11 cellular contexts compared by ENCODE assay signal in the genomic region with DNA sequence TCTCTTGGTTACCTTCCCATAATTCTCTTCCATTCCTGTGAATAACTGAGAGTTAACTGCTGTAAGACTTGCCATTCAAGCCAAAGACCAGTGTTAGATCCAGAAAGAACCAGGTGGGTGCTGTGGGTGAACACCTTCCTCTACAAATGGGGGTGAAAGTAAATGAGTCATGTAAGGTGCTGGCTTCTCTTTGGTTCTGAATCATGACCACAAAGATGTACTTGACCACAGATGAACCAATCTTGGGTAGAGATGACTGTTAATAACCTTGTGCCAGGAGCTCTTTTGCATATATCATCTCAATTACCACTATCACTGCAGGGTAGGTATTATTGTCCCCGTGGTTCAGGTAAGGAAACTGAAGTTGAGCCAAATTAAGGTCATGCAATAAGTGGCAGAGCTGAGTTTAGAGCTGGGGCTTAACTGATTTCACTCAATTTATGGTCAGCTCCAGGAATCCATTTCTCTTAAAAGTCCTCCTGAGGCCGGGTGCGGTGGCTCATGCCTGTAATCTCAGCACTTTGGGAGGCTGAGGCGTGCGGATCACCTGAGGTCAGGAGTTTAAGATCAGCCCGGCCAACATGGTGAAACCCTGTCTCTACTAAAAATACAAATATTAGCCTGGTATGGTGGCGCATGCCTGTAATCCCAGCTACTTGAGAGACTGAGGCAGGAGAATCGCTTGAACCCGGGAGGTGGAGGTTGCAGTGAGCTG.
DNase-seq lines count a peak whose midpoint lies in the region; ATAC-seq and TF ChIP-seq lines count a peak whose summit lies in the region.
"Had no signal": no experiment of that assay in that cellular context is flagged by ENCODE, and none has a peak within 500 bp of the region (broad histone marks: within the 10 kb centered on the region; RNA-seq: fewer than 3 reads in every experiment).

No MANE protein-coding gene starts in this region.

- TF ChIP-seq POLR2A in upper lobe of left lung (IDR thresholded peaks at IDR 0.05): no peak

- H3K4me3 ChIP-seq in brain microvascular endothelial cell (ENCODE audit: low read depth, low read length) (no peak overlapping the region), upper lobe of left lung (no peak overlapping the region)

- no peak for TF ChIP-seq EP300 in upper lobe of left lung (IDR thresholded peaks at IDR 0.05)

- peak; percentile 96 for ATAC-seq in GM21717 (IDR thresholded peaks at IDR 0.05; ENCODE audit: unreplicated experiment)
- ATAC-seq in HG03558 (IDR thresholded peaks at IDR 0.05; ENCODE audit: extremely low read depth, unreplicated experiment): peak; percentile 95
- ATAC-seq in memory B cell (ENCODE audit: low read depth): peak; percentile 78
- no peak for ATAC-seq in upper lobe of left lung (ENCODE audit: low FRiP score in 2 of 2)
- ATAC-seq: Panc1 had no signal

- H3K4me1 ChIP-seq in upper lobe of left lung: peaks cover 7 to 13% (median 8%) of the 10 kb centered on the region in 4 donors

- H3K36me3 Mint-ChIP-seq in memory B cell: peaks cover 6% of the 10 kb centered on the region
- H3K36me3 Mint-ChIP-seq: immature natural killer cell had no signal

- H3K27ac Mint-ChIP-seq in memory B cell: no peak overlapping the region

- TF ChIP-seq CTCF in brain microvascular endothelial cell (IDR thresholded peaks at IDR 0.05; ENCODE audit: low read depth, low read length, missing control alignments): no peak
- no peak for TF ChIP-seq CTCF in upper lobe of left lung (IDR thresholded peaks at IDR 0.05)

- H3K36me3 ChIP-seq in brain microvascular endothelial cell (replicated peaks) (no peaks in the 10 kb centered on the region), upper lobe of left lung (no peaks in the 10 kb centered on the region)

- H3K4me1 Mint-ChIP-seq in memory B cell: peaks cover 28% of the 10 kb centered on the region

- H3K27me3 Mint-ChIP-seq in memory B cell: no peaks in the 10 kb centered on the region

- DNase-seq in NK-92 treated with Interleukin-12 subunit alpha and Interleukin-12 subunit beta, amount 100 ng/mL, for 24 hours (lab: John Stamatoyannopoulos, UW): peak; percentile 20
- no peak for DNase-seq in NK-92 (lab: John Stamatoyannopoulos, UW; ENCODE audit: unreplicated experiment)
- DNase-seq in memory B cell (ENCODE audit: low spot score in 2 of 2): peak in 1 of 2 donors; percentile 5
- no peak for DNase-seq in brain microvascular endothelial cell
- no peak for DNase-seq in upper lobe of left lung
- no peak for DNase-seq in KBM-7

- in situ Hi-C loops in brain microvascular endothelial cell (cut with HindIII; ENCODE audit: low pct_ligation_motif_present, low sequenced_read_pairs): no loop called here
- in situ Hi-C loops in KBM-7 (cut with MboI; ENCODE audit: low pct_unique_long_range_greater_than_20kb, low sequenced_read_pairs): no loop called here

- no peaks in the 10 kb centered on the region for H3K9me3 ChIP-seq in upper lobe of left lung

- no peak overlapping the region for H3K4me3 Mint-ChIP-seq in memory B cell
- H3K4me3 Mint-ChIP-seq: immature natural killer cell had no signal

- no peak overlapping the region for H3K27ac ChIP-seq in brain microvascular endothelial cell
- no peak overlapping the region for H3K27ac ChIP-seq in upper lobe of left lung
- H3K27ac ChIP-seq: 22Rv1 had no signal

- WGBS in upper lobe of left lung, 2 donors: 76 to 85% methylated on average over 9 of the region's 9 CpGs

- H3K27me3 ChIP-seq in brain microvascular endothelial cell (replicated peaks) (no peaks in the 10 kb centered on the region), upper lobe of left lung (no peaks in the 10 kb centered on the region)

- peaks cover 4% of the 10 kb centered on the region for H3K9me3 Mint-ChIP-seq in memory B cell

Comparison
In these comparisons a context has a peak if more than half of its experiments do, and no peak if none do; other contexts are left out.
1. ATAC-seq: peak in GM21717 (single experiment), HG03558 (single experiment) and memory B cell (single experiment); none in upper lobe of left lung (0 of 2).